Comparison of ENCODE assay signal across 8 cellular contexts in the genomic region with DNA sequence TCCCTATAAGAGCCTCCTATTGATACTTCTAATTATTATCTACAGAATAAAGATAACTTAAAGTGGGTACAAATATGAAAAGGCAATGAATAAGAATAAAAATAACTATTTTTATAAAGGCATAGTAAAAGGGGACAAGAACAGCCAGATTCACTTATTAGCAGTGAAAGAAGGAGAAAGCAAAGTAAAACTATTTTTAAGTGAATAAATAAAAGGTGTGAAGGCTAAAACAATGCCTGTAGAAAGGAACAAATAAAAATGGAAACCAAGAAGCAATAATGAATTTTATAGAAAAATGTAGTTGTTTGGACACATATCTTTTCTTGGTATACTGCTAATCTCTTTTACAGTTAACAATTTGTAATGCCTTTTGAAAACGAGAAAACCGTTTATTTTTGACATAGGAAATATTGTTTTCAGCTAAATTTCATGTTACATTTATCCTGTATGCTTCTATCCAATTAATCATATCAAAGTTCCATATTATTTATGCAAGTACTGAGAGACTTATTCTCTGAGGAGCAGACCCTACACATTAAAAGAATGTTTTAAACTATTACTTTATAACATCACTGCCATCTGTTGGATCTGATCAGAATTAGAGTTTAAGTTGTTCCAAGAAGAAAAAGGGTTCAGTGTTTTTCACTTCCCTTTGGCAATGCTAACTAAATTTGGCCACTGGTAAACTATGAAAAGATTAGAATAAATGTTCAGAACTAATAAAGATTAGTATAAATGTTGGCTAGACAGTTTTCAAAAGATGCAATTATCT. TPM values are rescaled to one million over a fixed set of nuclear protein-coding genes. Genes with fewer than 3 reads are reported as not detected.
DNase-seq lines count a peak whose midpoint lies in the region; ATAC-seq and TF ChIP-seq lines count a peak whose summit lies in the region.

No MANE protein-coding gene starts in this region.

- H3K9me3 Mint-ChIP-seq in progenitor cell of endocrine pancreas (ENCODE audit: low read depth) = no peaks in the 10 kb centered on the region
- H3K9me3 Mint-ChIP-seq in activated CD4-positive, alpha-beta T cell treated with anti-CD3 and anti-CD28 coated beads, Interleukin-2, amount 10 ng/mL, durations not matched to agents 7 days and 5 days = no peaks in the 10 kb centered on the region

- POLR2A ChIA-PET in HEK293T (lab: Yijun Ruan, JAX) = no interaction called here
- POLR2A ChIA-PET in activated CD4-positive, alpha-beta T cell treated with anti-CD3 and anti-CD28 coated beads, Interleukin-2, amount 10 ng/mL, durations not matched to agents 7 days and 5 days (lab: Charles Lee) = no interaction called here

- peak; percentile 28 for TF ChIP-seq CTCF in progenitor cell of endocrine pancreas (IDR thresholded peaks at IDR 0.05; ENCODE audit: unreplicated experiment)

- DNase-seq in ELR (ENCODE audit: low read depth) = peak; percentile 60
- peak; percentile 20 for DNase-seq in HEK293T (ENCODE audit: extremely low spot score)
- DNase-seq in NCI-H774 (lab: John Stamatoyannopoulos, UW) = peak; percentile 25
- peak; percentile 54 for DNase-seq in epidermal melanocyte (ENCODE audit: insufficient read length, low spot score)
- DNase-seq in progenitor cell of endocrine pancreas (ENCODE audit: low spot score, unreplicated experiment) = no peak
- DNase-seq in central memory CD4-positive, alpha-beta T cell = no peak
- DNase-seq in activated CD4-positive, alpha-beta T cell treated with anti-CD3 and anti-CD28 coated beads, Interleukin-2, amount 10 ng/mL, durations not matched to agents 7 days and 5 days = no peak

- no peaks in the 10 kb centered on the region for H3K27me3 Mint-ChIP-seq in progenitor cell of endocrine pancreas
- peaks cover 2% of the 10 kb centered on the region for H3K27me3 Mint-ChIP-seq in activated CD4-positive, alpha-beta T cell treated with anti-CD3 and anti-CD28 coated beads, Interleukin-2, amount 10 ng/mL, durations not matched to agents 7 days and 5 days

- ATAC-seq in GM21619 (IDR thresholded peaks at IDR 0.05; ENCODE audit: unreplicated experiment) = no peak

- H3K27ac Mint-ChIP-seq in progenitor cell of endocrine pancreas = no peak overlapping the region
- H3K27ac Mint-ChIP-seq in activated CD4-positive, alpha-beta T cell treated with anti-CD3 and anti-CD28 coated beads, Interleukin-2, amount 10 ng/mL, durations not matched to agents 7 days and 5 days = no peak overlapping the region

- CTCF ChIA-PET in HEK293T (lab: Yijun Ruan, JAX) = no interaction called here
- CTCF ChIA-PET in activated CD4-positive, alpha-beta T cell treated with anti-CD3 and anti-CD28 coated beads, Interleukin-2, amount 10 ng/mL, durations not matched to agents 7 days and 5 days (lab: Charles Lee) = no interaction called here

- H3K4me1 Mint-ChIP-seq in progenitor cell of endocrine pancreas (ENCODE audit: low read depth) = peaks cover 25% of the 10 kb centered on the region
- peaks cover 19% of the 10 kb centered on the region for H3K4me1 Mint-ChIP-seq in activated CD4-positive, alpha-beta T cell treated with anti-CD3 and anti-CD28 coated beads, Interleukin-2, amount 10 ng/mL, durations not matched to agents 7 days and 5 days

- no peak overlapping the region for H3K4me3 Mint-ChIP-seq in progenitor cell of endocrine pancreas (ENCODE audit: low read depth)
- H3K4me3 Mint-ChIP-seq in activated CD4-positive, alpha-beta T cell treated with anti-CD3 and anti-CD28 coated beads, Interleukin-2, amount 10 ng/mL, durations not matched to agents 7 days and 5 days = no peak overlapping the region

- no peaks in the 10 kb centered on the region for H3K36me3 Mint-ChIP-seq in progenitor cell of endocrine pancreas (ENCODE audit: insufficient read depth)
- H3K36me3 Mint-ChIP-seq in activated CD4-positive, alpha-beta T cell treated with anti-CD3 and anti-CD28 coated beads, Interleukin-2, amount 10 ng/mL, durations not matched to agents 7 days and 5 days (ENCODE audit: low read depth) = no peaks in the 10 kb centered on the region

TF ChIP-seq in HEK293T, 16 proteins besides CTCF, POLR2A, EP300 and RAD21:
- TF ChIP-seq CTBP1 (IDR thresholded peaks at IDR 0.05; ENCODE audit: borderline replicate concordance) (no peak), TARDBP (IDR thresholded peaks at IDR 0.05) (no peak), FOXM1 (IDR thresholded peaks at IDR 0.05; ENCODE audit: borderline replicate concordance) (no peak), HDGF (IDR thresholded peaks at IDR 0.05; ENCODE audit: borderline replicate concordance) (no peak)

RNA-seq across cellular contexts. Expression of a gene that starts 59.1 kb away (rescaled TPM):
- total RNA-seq in progenitor cell of endocrine pancreas = 4.8 and 7.9 TPM in 2 replicates
- total RNA-seq in activated CD4-positive, alpha-beta T cell treated with anti-CD3 and anti-CD28 coated beads, Interleukin-2, amount 10 ng/mL, durations not matched to agents 7 days and 5 days = not detected

Comparison
In these comparisons a context has a peak if more than half of its experiments do, and no peak if none do; other contexts are left out.
1. DNase-seq: peak in ELR (single experiment), HEK293T (single experiment), NCI-H774 (single experiment) and epidermal melanocyte (single experiment); none in progenitor cell of endocrine pancreas (single experiment), central memory CD4-positive, alpha-beta T cell (single experiment) and activated CD4-positive, alpha-beta T cell treated with anti-CD3 and anti-CD28 coated beads, Interleukin-2, amount 10 ng/mL, durations not matched to agents 7 days and 5 days (single experiment).